In the genomic region with DNA sequence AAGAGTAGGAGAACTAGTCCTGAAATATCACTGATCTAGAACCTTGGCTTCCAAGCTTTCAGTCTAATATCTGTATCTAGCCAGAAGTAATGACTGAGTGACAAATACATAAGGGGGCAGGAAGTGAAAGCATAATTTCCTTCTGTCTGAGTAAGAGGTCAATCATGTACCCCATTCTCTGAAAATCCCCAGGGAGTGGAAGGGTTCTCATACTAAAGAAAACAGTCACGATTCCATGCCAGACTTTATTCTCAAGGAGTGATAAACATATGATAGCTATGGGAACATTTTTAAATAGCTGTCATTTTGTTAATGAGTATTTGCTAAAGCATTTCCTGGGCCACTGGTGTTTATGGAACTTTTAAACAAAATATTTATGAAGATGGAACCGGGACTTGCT, we compare ENCODE assay signal across 14 cellular contexts.
A peak's percentile ranks its signal among the peaks of the same experiment; 100 is the strongest.
DNase-seq lines count a peak whose midpoint lies in the region; ATAC-seq, FAIRE-seq and TF ChIP-seq lines count a peak whose summit lies in the region.
"Had no signal": no experiment of that assay in that cellular context is flagged by ENCODE, and none has a peak within 500 bp of the region (broad histone marks: within the 10 kb centered on the region; RNA-seq: fewer than 3 reads in every experiment).

No MANE protein-coding gene starts in this region.

- H3K4me3 Mint-ChIP-seq in activated T-helper 1 cell treated with anti-CD3 and anti-CD28 coated beads, Interleukin-12 subunit alpha, Interleukin-12 subunit beta, Interleukin-2, Interleukin-4 antibody, amounts not matched to agents 30 ng/mL and 10 ng/mL and 1 ng/mL, durations not matched to agents 14 hours and 24 hours and 36 hours, result no peak overlapping the region
- H3K4me3 Mint-ChIP-seq: GM23338 had no signal

- intact Hi-C loops in activated T-helper 1 cell treated with anti-CD3 and anti-CD28 coated beads, Interleukin-12 subunit alpha, Interleukin-12 subunit beta, Interleukin-2, Interleukin-4 antibody, amounts not matched to agents 30 ng/mL and 10 ng/mL and 1 ng/mL, durations not matched to agents 14 hours and 24 hours and 36 hours (cut with micrococcal nuclease), result no loop called here

- no peaks in the 10 kb centered on the region for H3K27me3 Mint-ChIP-seq in activated T-helper 1 cell treated with anti-CD3 and anti-CD28 coated beads, Interleukin-12 subunit alpha, Interleukin-12 subunit beta, Interleukin-2, Interleukin-4 antibody, amounts not matched to agents 30 ng/mL and 10 ng/mL and 1 ng/mL, durations not matched to agents 14 hours and 24 hours and 36 hours (ENCODE audit: insufficient read depth)

- H3K4me1 ChIP-seq in skeletal muscle satellite cell (ENCODE audit: control insufficient read depth, insufficient read depth, low read length), result peaks cover 70% of the 10 kb centered on the region

- H3K36me3 ChIP-seq in skeletal muscle satellite cell (ENCODE audit: insufficient read depth, low read length), result no peaks in the 10 kb centered on the region
- H3K36me3 ChIP-seq: tibial nerve had no signal

- H3K36me3 Mint-ChIP-seq in activated T-helper 1 cell treated with anti-CD3 and anti-CD28 coated beads, Interleukin-12 subunit alpha, Interleukin-12 subunit beta, Interleukin-2, Interleukin-4 antibody, amounts not matched to agents 30 ng/mL and 10 ng/mL and 1 ng/mL, durations not matched to agents 14 hours and 24 hours and 36 hours (ENCODE audit: low read depth), result no peaks in the 10 kb centered on the region

- no peaks in the 10 kb centered on the region for H3K4me1 Mint-ChIP-seq in activated T-helper 1 cell treated with anti-CD3 and anti-CD28 coated beads, Interleukin-12 subunit alpha, Interleukin-12 subunit beta, Interleukin-2, Interleukin-4 antibody, amounts not matched to agents 30 ng/mL and 10 ng/mL and 1 ng/mL, durations not matched to agents 14 hours and 24 hours and 36 hours (ENCODE audit: low read depth)

- H3K4me3 ChIP-seq in epithelial cell of esophagus (ENCODE audit: low read length), result no peak overlapping the region
- no peak overlapping the region for H3K4me3 ChIP-seq in skeletal muscle satellite cell (ENCODE audit: low read length)
- H3K4me3 ChIP-seq: GM23338, tibial nerve had no signal

- H3K4me2 ChIP-seq in skeletal muscle satellite cell (ENCODE audit: low read length), result peak overlapping the region; percentile 54
- H3K4me2 ChIP-seq: GM23338 had no signal

- DNase-seq in HT1080 (ENCODE audit: low read depth), result peak; percentile 68
- peak; percentile 57 for DNase-seq in epithelial cell of esophagus (ENCODE audit: low read depth)
- DNase-seq in NCI-H526 treated with DMSO at 0.1 percent for 48 hours (lab: John Stamatoyannopoulos, UW), result no peak
- DNase-seq in NCI-H1694 treated with DMSO at 0.1 percent for 48 hours (lab: John Stamatoyannopoulos, UW), result no peak
- DNase-seq in GM12891 (ENCODE audit: insufficient read length, low spot score), result no peak
- no peak for DNase-seq in activated T-helper 1 cell treated with anti-CD3 and anti-CD28 coated beads, Interleukin-12 subunit alpha, Interleukin-12 subunit beta, Interleukin-2, Interleukin-4 antibody, amounts not matched to agents 30 ng/mL and 10 ng/mL and 1 ng/mL, durations not matched to agents 14 hours and 24 hours and 36 hours (ENCODE audit: low spot score)
- DNase-seq: activated CD4-positive, alpha-beta T cell treated with anti-CD3 and anti-CD28 coated beads, Interleukin-2, amount 50 U/mL, for 4 hours; NCI-H187 had no signal

- no peaks in the 10 kb centered on the region for H3K27me3 ChIP-seq in skeletal muscle satellite cell (ENCODE audit: control insufficient read depth, insufficient read depth, low read length)
- H3K27me3 ChIP-seq: tibial nerve had no signal

- FAIRE-seq in GM12891 (lab: Jason Lieb, UNC), result no peak
- FAIRE-seq: frontal cortex had no signal

- peak; percentile 49 for ATAC-seq in GM18909 (IDR thresholded peaks at IDR 0.05; ENCODE audit: poor library complexity, unreplicated experiment)
- ATAC-seq: GM23338, Right ventricle myocardium inferior had no signal

- H3K27ac Mint-ChIP-seq in activated T-helper 1 cell treated with anti-CD3 and anti-CD28 coated beads, Interleukin-12 subunit alpha, Interleukin-12 subunit beta, Interleukin-2, Interleukin-4 antibody, amounts not matched to agents 30 ng/mL and 10 ng/mL and 1 ng/mL, durations not matched to agents 14 hours and 24 hours and 36 hours, result no peak overlapping the region
- H3K27ac Mint-ChIP-seq: GM23338 had no signal

- no peak for TF ChIP-seq CTCF in epithelial cell of esophagus (IDR thresholded peaks at IDR 0.05; ENCODE audit: insufficient read depth, low read depth, low read length, missing control alignments)

- no peaks in the 10 kb centered on the region for H3K9me3 ChIP-seq in skeletal muscle satellite cell (replicated peaks; ENCODE audit: low read length)
- H3K9me3 ChIP-seq: tibial nerve had no signal

- TF ChIP-seq POLR2A in GM12891 (IDR thresholded peaks at IDR 0.05; ENCODE audit: low read depth, low read length), result no peak

- H3K9me3 Mint-ChIP-seq in activated T-helper 1 cell treated with anti-CD3 and anti-CD28 coated beads, Interleukin-12 subunit alpha, Interleukin-12 subunit beta, Interleukin-2, Interleukin-4 antibody, amounts not matched to agents 30 ng/mL and 10 ng/mL and 1 ng/mL, durations not matched to agents 14 hours and 24 hours and 36 hours, result no peaks in the 10 kb centered on the region
- H3K9me3 Mint-ChIP-seq: GM23338 had no signal

- H3K9ac ChIP-seq in skeletal muscle satellite cell (ENCODE audit: low read depth, low read length), result peak overlapping the region; percentile 80

TF ChIP-seq in GM12891, 5 proteins besides CTCF, POLR2A, EP300 and RAD21:
- TF ChIP-seq TAF1 (IDR thresholded peaks at IDR 0.05; ENCODE audit: low read depth, low read length), result no peak
- no peak; the same call in 1 of the 2 replicates for TF ChIP-seq SPI1 (IDR thresholded peaks at IDR 0.05; ENCODE audit: low read depth, low read length)
- no peak for TF ChIP-seq PAX5 (IDR thresholded peaks at IDR 0.05; ENCODE audit: insufficient read depth, low read length, severe bottlenecking)
- no peak for TF ChIP-seq POLR2AphosphoS5 (IDR thresholded peaks at IDR 0.05; ENCODE audit: low read depth, low read length)

Comparison
In these comparisons a context has a peak if more than half of its experiments do, and no peak if none do; other contexts are left out.
1. DNase-seq: peak in HT1080 (single experiment) and epithelial cell of esophagus (single experiment); none in NCI-H526 treated with DMSO at 0.1 percent for 48 hours (single experiment), NCI-H1694 treated with DMSO at 0.1 percent for 48 hours (single experiment), GM12891 (single experiment) and activated T-helper 1 cell treated with anti-CD3 and anti-CD28 coated beads, Interleukin-12 subunit alpha, Interleukin-12 subunit beta, Interleukin-2, Interleukin-4 antibody, amounts not matched to agents 30 ng/mL and 10 ng/mL and 1 ng/mL, durations not matched to agents 14 hours and 24 hours and 36 hours (single experiment).